ENCODE assay signal across 9 cellular contexts in genomic region chr10:32943395-32943794, GRCh38. TPM values are rescaled to one million over a fixed set of nuclear protein-coding genes. Genes with fewer than 3 reads are reported as not detected.
DNase-seq lines count a peak whose midpoint lies in the region; ATAC-seq and TF ChIP-seq lines count a peak whose summit lies in the region.
"Had no signal": no experiment of that assay in that cellular context is flagged by ENCODE, and none has a peak within 500 bp of the region (broad histone marks: within the 10 kb centered on the region; RNA-seq: fewer than 3 reads in every experiment).

No MANE protein-coding gene starts in this region.

- H3K4me3 Mint-ChIP-seq in Calu3 (ENCODE audit: low read depth, unreplicated experiment) (peak overlapping the region; percentile 71), chondrocyte (ENCODE audit: unreplicated experiment) (no peak overlapping the region)

- ATAC-seq in GM19452 (IDR thresholded peaks at IDR 0.05; ENCODE audit: unreplicated experiment) (peak; percentile 53), HG03097 (IDR thresholded peaks at IDR 0.05; ENCODE audit: low FRiP score, unreplicated experiment) (peak; percentile 50)

- no peaks in the 10 kb centered on the region for H3K27me3 Mint-ChIP-seq in Calu3 (ENCODE audit: unreplicated experiment)
- no peaks in the 10 kb centered on the region for H3K27me3 Mint-ChIP-seq in chondrocyte (ENCODE audit: low read depth)

- CTCF ChIA-PET in Calu3 (lab: Charles Lee): interaction anchor here (1.0 to 1.6 kb wide), 2 partner anchors 11 to 66 kb away, joined by 3 to 6 read pairs; no protein-coding TSS in a partner anchor

- no peak for DNase-seq in Calu3
- no peak for DNase-seq in chondrocyte (ENCODE audit: low spot score)
- DNase-seq in effector CD4-positive, alpha-beta T cell: no peak
- no peak for DNase-seq in activated CD8-positive, alpha-beta memory T cell treated with anti-CD3 and anti-CD28 coated beads for 24 hours
- DNase-seq in NCI-H1436 treated with DMSO at 0.1 percent for 48 hours (lab: John Stamatoyannopoulos, UW): no peak
- DNase-seq in activated gamma-delta T cell (lab: John Stamatoyannopoulos, UW): no peak
- DNase-seq: stimulated activated CD4-positive, alpha-beta T cell treated with anti-CD3 and anti-CD28 coated beads, Interleukin-2, amount 100 ng/mL, for 24 hours had no signal

- TSS peak; percentile 9 for BruUV-seq in Calu3 (replicated peaks; lab: Mats Ljungman, UMichigan)

- H3K36me3 Mint-ChIP-seq in Calu3 (ENCODE audit: insufficient read depth, unreplicated experiment) (peaks cover 93% of the 10 kb centered on the region), chondrocyte (ENCODE audit: low read depth) (peaks cover 2% of the 10 kb centered on the region)

- intact Hi-C loops in Calu3 (cut with micrococcal nuclease; ENCODE audit: unreplicated experiment): loop anchor here (5.0 kb wide), 1 partner anchor 36 kb away; no protein-coding TSS in a partner anchor

- TF ChIP-seq CTCF in Calu3 (IDR thresholded peaks at IDR 0.05; ENCODE audit: unreplicated experiment): no peak
- no peak for TF ChIP-seq CTCF in chondrocyte (IDR thresholded peaks at IDR 0.05)

- H3K4me1 Mint-ChIP-seq in Calu3 (ENCODE audit: low read depth, unreplicated experiment): peaks cover 67% of the 10 kb centered on the region
- H3K4me1 Mint-ChIP-seq in chondrocyte (ENCODE audit: low read depth): peaks cover 66% of the 10 kb centered on the region

- H3K27ac Mint-ChIP-seq in Calu3 (ENCODE audit: unreplicated experiment) (peak overlapping the region; percentile 91), chondrocyte (ENCODE audit: unreplicated experiment) (peak overlapping the region; percentile 69)

- H3K9me3 Mint-ChIP-seq in Calu3 (ENCODE audit: low read depth, unreplicated experiment): no peaks in the 10 kb centered on the region
- H3K9me3 Mint-ChIP-seq in chondrocyte (ENCODE audit: low read depth): no peaks in the 10 kb centered on the region

RNA-seq across cellular contexts. Expression of gene ITGB1, which starts 14.6 kb away (rescaled TPM):
- total RNA-seq in Calu3 (2022) (1,388 and 1,455 TPM in 2 replicates), chondrocyte (951 to 1,280 TPM (median 1,183 TPM) in 3 replicates)
